In the genomic region with DNA sequence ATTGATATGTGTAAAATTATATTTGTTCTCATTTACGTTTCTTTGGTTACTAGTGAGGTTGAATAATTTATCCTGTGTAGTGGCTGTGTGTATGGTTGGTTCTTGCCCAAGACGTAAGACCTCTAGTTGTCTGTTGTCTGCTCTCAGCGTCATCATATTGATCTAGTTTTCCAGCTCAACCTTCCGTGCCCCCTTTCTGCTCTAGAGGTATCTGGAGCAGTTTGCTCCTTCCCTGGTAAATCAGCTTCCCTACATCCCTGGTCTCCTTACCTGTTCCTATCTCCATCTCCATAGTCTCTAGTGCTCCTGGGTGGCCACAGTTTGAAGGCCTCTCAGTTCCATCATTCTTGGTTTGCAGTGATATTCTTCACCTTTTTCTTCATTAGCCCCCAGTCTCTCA, we compare ENCODE assay signal across 13 cellular contexts. TPM values are rescaled to one million over a fixed set of nuclear protein-coding genes. Genes with fewer than 3 reads are reported as not detected.
DNase-seq lines count a peak whose midpoint lies in the region; ATAC-seq, FAIRE-seq and TF ChIP-seq lines count a peak whose summit lies in the region.
"Had no signal": no experiment of that assay in that cellular context is flagged by ENCODE, and none has a peak within 500 bp of the region (broad histone marks: within the 10 kb centered on the region; RNA-seq: fewer than 3 reads in every experiment).

No MANE protein-coding gene starts in this region.

- H4K20me1 ChIP-seq in HepG2 (ENCODE audit: insufficient read depth, low read length) = peaks cover 12% of the 10 kb centered on the region; the same call in 1 of the 2 replicates

- TF ChIP-seq EP300 in HepG2 (IDR thresholded peaks at IDR 0.05; ENCODE audit: low read depth in 2 of 2, low read length in 2 of 2) (no peak), HepG2 (CRISPR knock-in tag; IDR thresholded peaks at IDR 0.05; ENCODE audit: borderline replicate concordance) (no peak)

- intact Hi-C loops in HepG2 (cut with micrococcal nuclease; ENCODE audit: unreplicated experiment) = loop anchor here (10.0 kb wide), 1 partner anchor 170 kb away; the partner anchor contains the start of gene ALMS1
- intact Hi-C loops in right lobe of liver (cut with DNase I) = no loop called here
- intact Hi-C loops in vagina (cut with DNase I) = no loop called here

- no peaks in the 10 kb centered on the region for H3K36me3 Mint-ChIP-seq in activated CD4-positive, alpha-beta memory T cell treated with anti-CD3 and anti-CD28 coated beads, Interleukin-2, amount 10 ng/mL, durations not matched to agents 7 days and 5 days (ENCODE audit: low read depth)

- H3K9me3 ChIP-seq in HepG2 (ENCODE audit: low read length) (no peaks in the 10 kb centered on the region), right lobe of liver (no peaks in the 10 kb centered on the region), iPS-18a (ENCODE audit: control insufficient read depth, low read depth, low read length) (no peaks in the 10 kb centered on the region), vagina (no peaks in the 10 kb centered on the region)
- H3K9me3 ChIP-seq: spleen had no signal

- peaks cover 48% of the 10 kb centered on the region for H3K79me2 ChIP-seq in HepG2 (ENCODE audit: insufficient read depth, low read length)

- peak overlapping the region; percentile 86 to 93 (median 91) for H3K4me3 ChIP-seq in HepG2 (replicated peaks in 1 of 3; ENCODE audit: insufficient read depth in 1 of 3, low read depth in 2 of 3, low read length in 3 of 3)
- H3K4me3 ChIP-seq in right lobe of liver = peak overlapping the region in 1 of 3 donors; percentile 91
- H3K4me3 ChIP-seq in iPS-18a (ENCODE audit: low read length) = peak overlapping the region; percentile 74
- H3K4me3 ChIP-seq in vagina = peak overlapping the region in 1 of 2 donors; percentile 95

- FAIRE-seq in HepG2 (lab: Jason Lieb, UNC) = no peak
- FAIRE-seq: bronchial epithelial cell had no signal

- H3K27me3 ChIP-seq in HepG2 (ENCODE audit: control insufficient read depth in 1 of 2, insufficient read depth in 2 of 2, low read length in 2 of 2) = no peaks in the 10 kb centered on the region
- H3K27me3 ChIP-seq in right lobe of liver = no peaks in the 10 kb centered on the region
- peaks cover 9% of the 10 kb centered on the region for H3K27me3 ChIP-seq in iPS-18a (ENCODE audit: control insufficient read depth, insufficient read depth, low read length)
- H3K27me3 ChIP-seq in vagina = no peaks in the 10 kb centered on the region
- H3K27me3 ChIP-seq: spleen had no signal

- TF ChIP-seq CTCF in HepG2 (CRISPR knock-in tag; IDR thresholded peaks at IDR 0.05) (no peak), right lobe of liver (IDR thresholded peaks at IDR 0.05) (no peak), vagina (IDR thresholded peaks at IDR 0.05) (no peak)

- peak overlapping the region; percentile 99 for H3K4me2 ChIP-seq in HepG2 (ENCODE audit: low read depth, low read length)

- no peak for DNase-seq in HepG2 (ENCODE audit: low spot score)
- DNase-seq in right lobe of liver = no peak
- no peak for DNase-seq in activated CD4-positive, alpha-beta memory T cell treated with anti-CD3 and anti-CD28 coated beads, Interleukin-2, amount 10 ng/mL, durations not matched to agents 7 days and 5 days
- DNase-seq in vagina (ENCODE audit: extremely low spot score in 2 of 2) = no peak
- no peak for DNase-seq in NCI-H524 (lab: John Stamatoyannopoulos, UW)
- DNase-seq: NCI-H1694 treated with DMSO at 0.1 percent for 48 hours, spleen, trophoblast cell had no signal

- no peak overlapping the region for H2AFZ ChIP-seq in HepG2 (ENCODE audit: low read length)

- in situ Hi-C loops in HepG2 (cut with HindIII; ENCODE audit: extremely low pct_ligation_motif_present, low pct_unique_long_range_greater_than_20kb) = no loop called here

- H3K27ac ChIP-seq in HepG2 (ENCODE audit: extremely low read length, insufficient read depth, low read length) (peak overlapping the region; percentile 92), right lobe of liver (no peak overlapping the region), iPS-18a (ENCODE audit: low read length) (no peak overlapping the region), vagina (peak overlapping the region; percentile 83)

- TF ChIP-seq POLR2A in HepG2 (IDR thresholded peaks at IDR 0.05; ENCODE audit: insufficient read depth in 1 of 2, low read depth in 2 of 2, low read length in 2 of 2) (no peak), right lobe of liver (IDR thresholded peaks at IDR 0.05) (no peak), vagina (IDR thresholded peaks at IDR 0.05) (no peak)

- POLR2A ChIA-PET in HepG2 (lab: Yijun Ruan, JAX) = interaction anchor here (0.8 to 1.6 kb wide), 5 partner anchors 10 to 45 kb away, joined by 3 to 19 read pairs (median 4); partner anchors contain the start of genes CCT7 and PRADC1
- POLR2A ChIA-PET in activated CD4-positive, alpha-beta memory T cell treated with anti-CD3 and anti-CD28 coated beads, Interleukin-2, amount 10 ng/mL, durations not matched to agents 7 days and 5 days (lab: Charles Lee) = interaction anchor here (1.0 to 1.7 kb wide), 2 partner anchors 13 to 19 kb away, joined by 4 to 16 read pairs; partner anchors contain the start of genes CCT7 and PRADC1

- H3K9ac ChIP-seq in HepG2 (ENCODE audit: insufficient read depth, low read depth, low read length) (peak overlapping the region; percentile 96), iPS-18a (ENCODE audit: low read length) (peak overlapping the region; percentile 78)

- peak overlapping the region; percentile 76 for H3K4me3 Mint-ChIP-seq in activated CD4-positive, alpha-beta memory T cell treated with anti-CD3 and anti-CD28 coated beads, Interleukin-2, amount 10 ng/mL, durations not matched to agents 7 days and 5 days

- peaks cover 50% of the 10 kb centered on the region for H3K4me1 ChIP-seq in HepG2 (ENCODE audit: insufficient read depth, low read length)
- no peaks in the 10 kb centered on the region for H3K4me1 ChIP-seq in right lobe of liver
- H3K4me1 ChIP-seq in iPS-18a (ENCODE audit: control insufficient read depth, low read depth, low read length) = peaks cover 8% of the 10 kb centered on the region
- H3K4me1 ChIP-seq in vagina = peaks cover 36% of the 10 kb centered on the region

- H3K27me3 Mint-ChIP-seq in activated CD4-positive, alpha-beta memory T cell treated with anti-CD3 and anti-CD28 coated beads, Interleukin-2, amount 10 ng/mL, durations not matched to agents 7 days and 5 days = peaks cover 2% of the 10 kb centered on the region

- H3K36me3 ChIP-seq in HepG2 (replicated peaks in 1 of 2; ENCODE audit: control insufficient read depth in 1 of 2, insufficient read depth in 2 of 2, low read length in 2 of 2) (peaks cover 8 to 27% of the 10 kb centered on the region in 2 experiments), right lobe of liver (peaks cover 0 to 4% (median 0%) of the 10 kb centered on the region in 4 donors), iPS-18a (ENCODE audit: control insufficient read depth, low read depth, low read length) (no peaks in the 10 kb centered on the region), vagina (peaks cover 0 to 6% of the 10 kb centered on the region in 2 donors)

- H3K9me3 Mint-ChIP-seq in activated CD4-positive, alpha-beta memory T cell treated with anti-CD3 and anti-CD28 coated beads, Interleukin-2, amount 10 ng/mL, durations not matched to agents 7 days and 5 days = no peaks in the 10 kb centered on the region

- ATAC-seq in HepG2 = no peak
- no peak for ATAC-seq in right lobe of liver
- no peak for ATAC-seq in HG03432 (IDR thresholded peaks at IDR 0.05; ENCODE audit: unreplicated experiment)
- no peak for ATAC-seq in HG03095 (IDR thresholded peaks at IDR 0.05; ENCODE audit: unreplicated experiment)

- H3K4me1 Mint-ChIP-seq in activated CD4-positive, alpha-beta memory T cell treated with anti-CD3 and anti-CD28 coated beads, Interleukin-2, amount 10 ng/mL, durations not matched to agents 7 days and 5 days = peaks cover 31% of the 10 kb centered on the region

- no peak overlapping the region for H3K27ac Mint-ChIP-seq in activated CD4-positive, alpha-beta memory T cell treated with anti-CD3 and anti-CD28 coated beads, Interleukin-2, amount 10 ng/mL, durations not matched to agents 7 days and 5 days

- BruUV-seq in HepG2 (replicated peaks; lab: Mats Ljungman, UMichigan) = no TSS peak

- 14% methylated on average over 4 of the region's 4 CpGs for WGBS in HepG2 (ENCODE audit: low lambda C conversion rate)
- 63% methylated on average over 4 of the region's 4 CpGs for WGBS in right lobe of liver (ENCODE audit: insufficient coverage, low coverage, low lambda C conversion rate, missing lambda C conversion rate)

- TF ChIP-seq RAD21 in HepG2 (CRISPR knock-in tag; IDR thresholded peaks at IDR 0.05) = no peak

- CTCF ChIA-PET in HepG2 (lab: Yijun Ruan, JAX; ENCODE audit: low intra/inter-chr PET ratio, low total read pairs) = no interaction called here
- CTCF ChIA-PET in activated CD4-positive, alpha-beta memory T cell treated with anti-CD3 and anti-CD28 coated beads, Interleukin-2, amount 10 ng/mL, durations not matched to agents 7 days and 5 days (lab: Charles Lee) = interaction anchor here (0.9 kb wide), 1 partner anchor 18 kb away, joined by 5 read pairs; the partner anchor contains the start of gene PRADC1

RNA-seq across cellular contexts. Expression of gene SMYD5, which starts 1.2 kb away (rescaled TPM):
- total RNA-seq in HepG2 (2016; rRNA removed; fragmentation: Illumina TruSeq; extraction: Trizol) (70.4 and 70.6 TPM in 2 replicates), right lobe of liver (10 to 100 TPM in 3 of 6 experiments, 1 to 10 TPM in 3; 5.3 to 12.2 (median 9.4) TPM), vagina (16.0 TPM)
- total RNA-seq in HepG2 (2016; cell fraction: cytosol; rRNA removed; fragmentation: Illumina TruSeq; extraction: Trizol; ENCODE audit: low read depth) = 9.8 and 10.0 TPM in 2 replicates
- 60.2 and 71.8 TPM in 2 replicates for total RNA-seq in HepG2 (2016; cell fraction: insoluble cytoplasmic fraction; rRNA removed; fragmentation: Illumina TruSeq; extraction: Trizol)
- total RNA-seq in HepG2 (2016; cell fraction: membrane; rRNA removed; fragmentation: Illumina TruSeq; extraction: Trizol) = 27.7 and 31.2 TPM in 2 replicates
- total RNA-seq in HepG2 (2016; cell fraction: nucleus; rRNA removed; fragmentation: Illumina TruSeq; extraction: Trizol) = 60.7 and 66.5 TPM in 2 replicates
- polyA plus RNA-seq in HepG2 (2011; rRNA removed) = 55.8 and 62.2 TPM in 2 replicates
- polyA plus RNA-seq in HepG2 (2011; cell fraction: cytosol; rRNA removed) = 42.9 and 47.4 TPM in 2 replicates
- polyA plus RNA-seq in HepG2 (2011; cell fraction: nucleus; rRNA removed) = 96.0 and 102 TPM in 2 replicates
- polyA plus RNA-seq in HepG2 (2012) = 48.5 and 51.9 TPM in 2 replicates
- polyA plus RNA-seq in HepG2 (2016; cell fraction: cytosol; fragmentation: Illumina TruSeq; extraction: Trizol; ENCODE audit: low read depth) = 8.0 TPM in 2 replicates
- polyA plus RNA-seq in HepG2 (2016; cell fraction: insoluble cytoplasmic fraction; fragmentation: Illumina TruSeq; extraction: Trizol; ENCODE audit: low read depth) = 52.6 and 65.1 TPM in 2 replicates
- polyA plus RNA-seq in HepG2 (2016; cell fraction: membrane; fragmentation: Illumina TruSeq; extraction: Trizol; ENCODE audit: low read depth) = 20.7 and 22.3 TPM in 2 replicates
- 82.3 and 84.7 TPM in 2 replicates for polyA plus RNA-seq in HepG2 (2016; cell fraction: nucleus; fragmentation: Illumina TruSeq; extraction: Trizol; ENCODE audit: insufficient read depth, low read depth)
- 57.7 and 119 TPM in 2 replicates for polyA minus RNA-seq in HepG2 (2011; rRNA and poly(A)+ RNA removed; ENCODE audit: low replicate concordance)
- polyA minus RNA-seq in HepG2 (2011; cell fraction: cytosol; rRNA and poly(A)+ RNA removed) = 18.6 and 21.6 TPM in 2 replicates
- polyA minus RNA-seq in HepG2 (2011; cell fraction: nucleus; rRNA and poly(A)+ RNA removed) = 78.0 and 87.9 TPM in 2 replicates
- total RNA-seq in activated CD4-positive, alpha-beta memory T cell treated with anti-CD3 and anti-CD28 coated beads, Interleukin-2, amount 10 ng/mL, durations not matched to agents 7 days and 5 days = 10 to 100 TPM in 1 of 2 experiments, 1 to 10 TPM in 1; 8.9 to 14.3 TPM

RNA-seq across cellular contexts. Expression of gene NOTO, which starts 12.9 kb away (rescaled TPM):
- not detected in 2 replicates for total RNA-seq in HepG2 (2016; rRNA removed; fragmentation: Illumina TruSeq; extraction: Trizol)
- total RNA-seq in HepG2 (2016; cell fraction: cytosol; rRNA removed; fragmentation: Illumina TruSeq; extraction: Trizol; ENCODE audit: low read depth) = not detected in 2 replicates
- not detected in 2 replicates for total RNA-seq in HepG2 (2016; cell fraction: insoluble cytoplasmic fraction; rRNA removed; fragmentation: Illumina TruSeq; extraction: Trizol)
- total RNA-seq in HepG2 (2016; cell fraction: membrane; rRNA removed; fragmentation: Illumina TruSeq; extraction: Trizol) = not detected in 2 replicates
- total RNA-seq in HepG2 (2016; cell fraction: nucleus; rRNA removed; fragmentation: Illumina TruSeq; extraction: Trizol) = not detected in 2 replicates
- not detected in 2 replicates for polyA plus RNA-seq in HepG2 (2011; rRNA removed)
- not detected in 2 replicates for polyA plus RNA-seq in HepG2 (2011; cell fraction: cytosol; rRNA removed)
- polyA plus RNA-seq in HepG2 (2011; cell fraction: nucleus; rRNA removed) = not detected in 2 replicates
- not detected in 2 replicates for polyA plus RNA-seq in HepG2 (2012)
- not detected in 2 replicates for polyA plus RNA-seq in HepG2 (2016; cell fraction: cytosol; fragmentation: Illumina TruSeq; extraction: Trizol; ENCODE audit: low read depth)
- not detected in 2 replicates for polyA plus RNA-seq in HepG2 (2016; cell fraction: insoluble cytoplasmic fraction; fragmentation: Illumina TruSeq; extraction: Trizol; ENCODE audit: low read depth)
- polyA plus RNA-seq in HepG2 (2016; cell fraction: membrane; fragmentation: Illumina TruSeq; extraction: Trizol; ENCODE audit: low read depth) = not detected in 2 replicates
- polyA plus RNA-seq in HepG2 (2016; cell fraction: nucleus; fragmentation: Illumina TruSeq; extraction: Trizol; ENCODE audit: insufficient read depth, low read depth) = not detected in 2 replicates
- polyA minus RNA-seq in HepG2 (2011; rRNA and poly(A)+ RNA removed; ENCODE audit: low replicate concordance) = not detected in 2 replicates
- polyA minus RNA-seq in HepG2 (2011; cell fraction: cytosol; rRNA and poly(A)+ RNA removed) = not detected in 2 replicates
- not detected in 2 replicates for polyA minus RNA-seq in HepG2 (2011; cell fraction: nucleus; rRNA and poly(A)+ RNA removed)
- total RNA-seq in right lobe of liver = not detected
- total RNA-seq in activated CD4-positive, alpha-beta memory T cell treated with anti-CD3 and anti-CD28 coated beads, Interleukin-2, amount 10 ng/mL, durations not matched to agents 7 days and 5 days = not detected
- total RNA-seq in vagina = not detected
- total RNA-seq: bronchial epithelial cell; spleen; T-helper 2 cell treated with Interferon-gamma antibody and Interleukin-4, amounts not matched to agents 100 ng/mL and 5 ng/mL, for 36 hours had no signal
- polyA plus RNA-seq: spleen had no signal

RNA-seq across cellular contexts. Expression of gene PRADC1, which starts 17.8 kb away (rescaled TPM):
- total RNA-seq in HepG2 (2016; rRNA removed; fragmentation: Illumina TruSeq; extraction: Trizol) (30.0 and 37.2 TPM in 2 replicates), right lobe of liver (10 to 100 TPM; 17.8 to 26.1 (median 22.5) TPM), vagina (8.1 TPM)
- 141 and 145 TPM in 2 replicates for total RNA-seq in HepG2 (2016; cell fraction: cytosol; rRNA removed; fragmentation: Illumina TruSeq; extraction: Trizol; ENCODE audit: low read depth)
- total RNA-seq in HepG2 (2016; cell fraction: insoluble cytoplasmic fraction; rRNA removed; fragmentation: Illumina TruSeq; extraction: Trizol) = 25.4 and 37.6 TPM in 2 replicates
- total RNA-seq in HepG2 (2016; cell fraction: membrane; rRNA removed; fragmentation: Illumina TruSeq; extraction: Trizol) = 112 and 121 TPM in 2 replicates
- 16.8 TPM in 2 replicates for total RNA-seq in HepG2 (2016; cell fraction: nucleus; rRNA removed; fragmentation: Illumina TruSeq; extraction: Trizol)
- 11.6 and 12.1 TPM in 2 replicates for polyA plus RNA-seq in HepG2 (2011; rRNA removed)
- 10.0 and 15.9 TPM in 2 replicates for polyA plus RNA-seq in HepG2 (2011; cell fraction: cytosol; rRNA removed)
- polyA plus RNA-seq in HepG2 (2011; cell fraction: nucleus; rRNA removed) = 4.1 and 7.0 TPM in 2 replicates
- polyA plus RNA-seq in HepG2 (2012) = 5.7 and 8.8 TPM in 2 replicates
- 152 and 157 TPM in 2 replicates for polyA plus RNA-seq in HepG2 (2016; cell fraction: cytosol; fragmentation: Illumina TruSeq; extraction: Trizol; ENCODE audit: low read depth)
- 23.1 and 23.9 TPM in 2 replicates for polyA plus RNA-seq in HepG2 (2016; cell fraction: insoluble cytoplasmic fraction; fragmentation: Illumina TruSeq; extraction: Trizol; ENCODE audit: low read depth)
- polyA plus RNA-seq in HepG2 (2016; cell fraction: membrane; fragmentation: Illumina TruSeq; extraction: Trizol; ENCODE audit: low read depth) = 103 and 106 TPM in 2 replicates
- polyA plus RNA-seq in HepG2 (2016; cell fraction: nucleus; fragmentation: Illumina TruSeq; extraction: Trizol; ENCODE audit: insufficient read depth, low read depth) = 23.7 and 26.7 TPM in 2 replicates
- polyA minus RNA-seq in HepG2 (2011; rRNA and poly(A)+ RNA removed; ENCODE audit: low replicate concordance) = 19.5 and 55.8 TPM in 2 replicates
- 2.7 and 5.5 TPM in 2 replicates for polyA minus RNA-seq in HepG2 (2011; cell fraction: cytosol; rRNA and poly(A)+ RNA removed)
- 2.2 and 3.3 TPM in 2 replicates for polyA minus RNA-seq in HepG2 (2011; cell fraction: nucleus; rRNA and poly(A)+ RNA removed)
- total RNA-seq in activated CD4-positive, alpha-beta memory T cell treated with anti-CD3 and anti-CD28 coated beads, Interleukin-2, amount 10 ng/mL, durations not matched to agents 7 days and 5 days = 10 to 100 TPM; 10.1 to 10.7 TPM

RNA-seq across cellular contexts. Expression of gene CCT7, which starts 18.9 kb away (rescaled TPM):
- total RNA-seq in HepG2 (2016; rRNA removed; fragmentation: Illumina TruSeq; extraction: Trizol) (517 and 689 TPM in 2 replicates), right lobe of liver (100 to 1,000 TPM in 3 of 6 experiments, 10 to 100 TPM in 3; 83.5 to 131 (median 99.4) TPM), vagina (188 TPM)
- total RNA-seq in HepG2 (2016; cell fraction: cytosol; rRNA removed; fragmentation: Illumina TruSeq; extraction: Trizol; ENCODE audit: low read depth) = 83.8 and 91.7 TPM in 2 replicates
- 525 and 715 TPM in 2 replicates for total RNA-seq in HepG2 (2016; cell fraction: insoluble cytoplasmic fraction; rRNA removed; fragmentation: Illumina TruSeq; extraction: Trizol)
- 114 and 115 TPM in 2 replicates for total RNA-seq in HepG2 (2016; cell fraction: membrane; rRNA removed; fragmentation: Illumina TruSeq; extraction: Trizol)
- total RNA-seq in HepG2 (2016; cell fraction: nucleus; rRNA removed; fragmentation: Illumina TruSeq; extraction: Trizol) = 196 and 212 TPM in 2 replicates
- polyA plus RNA-seq in HepG2 (2011; rRNA removed) = 326 and 347 TPM in 2 replicates
- 421 and 439 TPM in 2 replicates for polyA plus RNA-seq in HepG2 (2011; cell fraction: cytosol; rRNA removed)
- polyA plus RNA-seq in HepG2 (2011; cell fraction: nucleus; rRNA removed) = 113 and 132 TPM in 2 replicates
- 497 and 591 TPM in 2 replicates for polyA plus RNA-seq in HepG2 (2012)
- polyA plus RNA-seq in HepG2 (2016; cell fraction: cytosol; fragmentation: Illumina TruSeq; extraction: Trizol; ENCODE audit: low read depth) = 60.5 and 62.9 TPM in 2 replicates
- polyA plus RNA-seq in HepG2 (2016; cell fraction: insoluble cytoplasmic fraction; fragmentation: Illumina TruSeq; extraction: Trizol; ENCODE audit: low read depth) = 605 and 611 TPM in 2 replicates
- 71.6 and 78.2 TPM in 2 replicates for polyA plus RNA-seq in HepG2 (2016; cell fraction: membrane; fragmentation: Illumina TruSeq; extraction: Trizol; ENCODE audit: low read depth)
- polyA plus RNA-seq in HepG2 (2016; cell fraction: nucleus; fragmentation: Illumina TruSeq; extraction: Trizol; ENCODE audit: insufficient read depth, low read depth) = 207 and 227 TPM in 2 replicates
- polyA minus RNA-seq in HepG2 (2011; rRNA and poly(A)+ RNA removed; ENCODE audit: low replicate concordance) = 594 and 852 TPM in 2 replicates
- 197 and 217 TPM in 2 replicates for polyA minus RNA-seq in HepG2 (2011; cell fraction: cytosol; rRNA and poly(A)+ RNA removed)
- 138 and 184 TPM in 2 replicates for polyA minus RNA-seq in HepG2 (2011; cell fraction: nucleus; rRNA and poly(A)+ RNA removed)
- total RNA-seq in activated CD4-positive, alpha-beta memory T cell treated with anti-CD3 and anti-CD28 coated beads, Interleukin-2, amount 10 ng/mL, durations not matched to agents 7 days and 5 days = 100 to 1,000 TPM; 259 to 262 TPM

Comparison
In these comparisons a context has a peak if more than half of its experiments do, and no peak if none do; other contexts are left out.
1. H3K27ac ChIP-seq: peak in HepG2 (single experiment) and vagina (single experiment); none in right lobe of liver (0 of 3) and iPS-18a (single experiment).